ENCODE assay signal across 8 cellular contexts in the genomic region with DNA sequence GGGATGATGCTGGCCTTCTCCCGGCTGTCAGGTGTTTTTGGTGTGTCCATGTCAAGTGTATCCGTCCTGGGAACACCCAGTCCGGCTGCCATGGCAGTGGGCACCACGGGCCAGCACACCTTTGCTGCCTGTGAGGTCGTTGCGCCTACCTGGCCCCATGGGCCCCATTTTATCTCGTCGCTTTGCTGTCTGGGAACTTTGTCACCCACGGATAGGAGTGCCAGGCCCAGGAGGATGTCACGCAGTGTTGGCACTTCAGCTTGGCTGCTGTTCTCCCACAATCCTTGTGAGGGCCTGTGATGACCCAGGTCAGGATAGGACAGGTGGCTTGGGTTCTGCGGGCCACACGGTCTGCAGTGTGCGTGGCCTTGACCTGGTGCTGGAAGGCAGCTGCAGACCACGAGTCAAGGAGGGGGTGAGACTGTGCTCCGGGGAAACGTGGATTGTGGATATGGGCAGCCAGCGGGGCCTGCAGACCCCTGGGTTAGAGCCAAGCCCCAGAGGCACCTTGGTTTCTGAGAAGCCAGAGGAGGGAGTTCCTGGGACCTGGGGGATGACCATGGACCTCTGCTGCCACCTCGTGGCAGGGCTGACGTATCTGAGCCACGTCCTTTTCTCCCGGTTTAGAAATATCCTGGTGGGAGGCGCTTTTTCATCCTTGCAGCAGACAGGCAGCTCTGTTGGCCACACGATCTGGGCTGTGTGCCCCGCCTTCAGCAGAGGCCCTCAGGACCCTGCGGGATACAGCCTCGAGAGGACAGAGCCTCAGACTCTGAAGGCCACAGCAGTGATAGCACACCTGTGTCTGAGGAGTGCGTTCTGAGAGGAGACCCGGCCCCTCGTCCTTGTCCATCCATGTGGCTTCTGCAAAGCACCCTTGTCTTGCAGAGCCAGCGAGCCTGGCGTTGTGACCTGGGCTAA.
DNase-seq lines count a peak whose midpoint lies in the region; ATAC-seq and TF ChIP-seq lines count a peak whose summit lies in the region.

No MANE protein-coding gene starts in this region.

- peak; percentile 83 for DNase-seq in AG10803 (ENCODE audit: low read depth)
- peak; percentile 87 to 92 for DNase-seq in HAP-1 (ENCODE audit: low spot score in 2 of 2)
- peak; percentile 83 to 94 for DNase-seq in NCI-H524 (lab: John Stamatoyannopoulos, UW)
- DNase-seq in activated CD4-positive, alpha-beta T cell treated with anti-CD3 and anti-CD28 coated beads for 24 hours (ENCODE audit: low read depth in 2 of 2), result peak; percentile 74 to 80
- DNase-seq in cerebellar cortex (ENCODE audit: low spot score), result peak; percentile 97
- peak; percentile 96 for DNase-seq in left kidney (ENCODE audit: low read depth, low spot score)
- peak; percentile 84 for DNase-seq in stimulated activated CD4-positive, alpha-beta T cell treated with anti-CD3 and anti-CD28 coated beads, Interleukin-4, amount 100 ng/mL, for 24 hours

- 0 out of 2 replicates have a peak, but pooled peaks cover 2% of the 10 kb centered on the region for H3K4me1 ChIP-seq in HAP-1

- H3K4me3 ChIP-seq in AG10803 (ENCODE audit: low read length) (no peak overlapping the region), HAP-1 (no peak overlapping the region)

- no peak for ATAC-seq in GM18519 (IDR thresholded peaks at IDR 0.05; ENCODE audit: low FRiP score, unreplicated experiment)

- H3K36me3 ChIP-seq in HAP-1 (replicated peaks), result no peaks in the 10 kb centered on the region

- no peaks in the 10 kb centered on the region for H3K27me3 ChIP-seq in HAP-1 (ENCODE audit: low read depth)

- in situ Hi-C loops in HAP-1 (cut with MboI; ENCODE audit: low sequenced_read_pairs), result loop anchor here (25.0 kb wide), 1 partner anchor 533 kb away; a partner anchor contains a TSS

- TF ChIP-seq CTCF in AG10803 (conservative IDR thresholded peaks at IDR 0.05; ENCODE audit: low read length), result peak; percentile 87

- H3K9me3 ChIP-seq in HAP-1, result no peaks in the 10 kb centered on the region
